ENCODE assay signal across 14 cellular contexts in the genomic region with DNA sequence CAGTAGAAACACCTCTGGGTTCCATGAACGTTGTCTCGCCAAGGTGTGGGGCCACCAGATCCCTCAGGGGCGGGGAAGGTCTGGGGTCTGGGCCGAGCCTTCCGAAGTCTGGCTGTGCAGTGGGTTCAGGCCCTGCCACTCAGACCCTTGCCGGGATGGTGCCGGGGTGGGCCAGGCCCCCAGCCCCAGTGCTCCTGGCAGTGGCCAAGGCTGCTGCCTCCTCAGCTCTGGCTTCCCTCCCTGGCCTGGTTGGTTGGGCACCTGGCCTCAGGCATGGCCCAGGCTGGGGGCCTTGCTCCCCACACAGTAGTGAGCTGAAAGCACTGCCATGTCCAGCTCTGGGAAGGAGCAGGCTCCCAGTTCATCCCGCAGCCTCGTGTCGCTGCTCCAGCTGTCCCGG. TPM values are rescaled to one million over a fixed set of nuclear protein-coding genes. Genes with fewer than 3 reads are reported as not detected.
DNase-seq lines count a peak whose midpoint lies in the region; ATAC-seq, FAIRE-seq and TF ChIP-seq lines count a peak whose summit lies in the region.
"Had no signal": no experiment of that assay in that cellular context is flagged by ENCODE, and none has a peak within 500 bp of the region (broad histone marks: within the 10 kb centered on the region; RNA-seq: fewer than 3 reads in every experiment).

No MANE protein-coding gene starts in this region.

- H3K9me3 ChIP-seq in A549 (no peaks in the 10 kb centered on the region), gastroesophageal sphincter (no peaks in the 10 kb centered on the region), skeletal muscle satellite cell (replicated peaks; ENCODE audit: low read length) (no peaks in the 10 kb centered on the region)
- H3K9me3 ChIP-seq: SJCRH30 had no signal

- TF ChIP-seq CTCF in A549 (IDR thresholded peaks at IDR 0.05) (no peak), VCaP (conservative IDR thresholded peaks at IDR 0.05) (no peak), gastroesophageal sphincter (IDR thresholded peaks at IDR 0.05) (no peak), GM23338 (conservative IDR thresholded peaks at IDR 0.05; ENCODE audit: low read depth in 2 of 2) (no peak)

- 81% methylated on average over 4 of the region's 11 CpGs for WGBS in A549 (ENCODE audit: missing lambda C conversion rate)
- no CpG with 5 or more reads among the region's 11 CpGs for WGBS in gastroesophageal sphincter (ENCODE audit: low coverage in 1 of 2), 2 donors

- no peaks in the 10 kb centered on the region for H3K79me2 ChIP-seq in GM23338 (replicated peaks; ENCODE audit: insufficient read depth)

- no peak overlapping the region for H3K4me3 Mint-ChIP-seq in GM23338
- H3K4me3 Mint-ChIP-seq: activated CD4-positive, alpha-beta memory T cell treated with anti-CD3 and anti-CD28 coated beads, Interleukin-2, amount 10 ng/mL, durations not matched to agents 7 days and 5 days had no signal

- H3K27me3 ChIP-seq in gastroesophageal sphincter (no peaks in the 10 kb centered on the region), skeletal muscle satellite cell (ENCODE audit: control insufficient read depth, insufficient read depth, low read length) (no peaks in the 10 kb centered on the region), GM23338 (ENCODE audit: insufficient read depth) (no peaks in the 10 kb centered on the region)
- H3K27me3 ChIP-seq: SJCRH30 had no signal

- H3K9ac ChIP-seq in skeletal muscle satellite cell (ENCODE audit: low read depth, low read length) = peak overlapping the region; percentile 66

- H3K9me3 Mint-ChIP-seq in GM23338 = no peaks in the 10 kb centered on the region
- H3K9me3 Mint-ChIP-seq: activated CD4-positive, alpha-beta memory T cell treated with anti-CD3 and anti-CD28 coated beads, Interleukin-2, amount 10 ng/mL, durations not matched to agents 7 days and 5 days had no signal

- CTCF ChIA-PET in A549 (lab: Yijun Ruan, JAX) = interaction anchor here (1.0 to 1.3 kb wide), 4 partner anchors 12 to 28 kb away, joined by 3 to 4 read pairs (median 4); no protein-coding TSS in a partner anchor

- H3F3A ChIP-seq in GM23338 (replicated peaks; ENCODE audit: low read depth) = no peaks in the 10 kb centered on the region

- POLR2A ChIA-PET in A549 (lab: Yijun Ruan, JAX) = no interaction called here

- no peak for TF ChIP-seq POLR2A in A549 (IDR thresholded peaks at IDR 0.05; ENCODE audit: low read length)
- TF ChIP-seq POLR2A in gastroesophageal sphincter (IDR thresholded peaks at IDR 0.05) = no peak
- no peak for TF ChIP-seq POLR2A in erythroblast (IDR thresholded peaks at IDR 0.05; ENCODE audit: low read length)

- DNase-seq in A549 (ENCODE audit: low read depth in 1 of 2, low spot score in 1 of 2) = no peak
- DNase-seq in activated CD4-positive, CD25-positive, alpha-beta regulatory T cell treated with anti-CD3 and anti-CD28 coated beads, Interleukin-2, amount 50 U/mL, for 72 hours = no peak
- DNase-seq in GM23338 (ENCODE audit: low spot score) = no peak
- DNase-seq in erythroblast (lab: John Stamatoyannopoulos, UW) = no peak
- DNase-seq in superior temporal gyrus (ENCODE audit: extremely low spot score) = no peak
- DNase-seq: activated CD4-positive, alpha-beta memory T cell treated with anti-CD3 and anti-CD28 coated beads, Interleukin-2, amount 10 ng/mL, durations not matched to agents 7 days and 5 days; activated gamma-delta T cell; foreskin melanocyte; NCI-H1105 treated with DMSO at 0.1 percent for 48 hours; occipital lobe; SJCRH30 had no signal

- no peaks in the 10 kb centered on the region for H3K4me1 Mint-ChIP-seq in GM23338
- H3K4me1 Mint-ChIP-seq: activated CD4-positive, alpha-beta memory T cell treated with anti-CD3 and anti-CD28 coated beads, Interleukin-2, amount 10 ng/mL, durations not matched to agents 7 days and 5 days had no signal

- TF ChIP-seq RAD21 in A549 (conservative IDR thresholded peaks at IDR 0.05 in 1 of 2, IDR thresholded peaks at IDR 0.05 in 1 of 2) = no peak

- H3K4me2 ChIP-seq in A549 (no peak overlapping the region), skeletal muscle satellite cell (ENCODE audit: low read length) (peak overlapping the region; percentile 2), GM23338 (no peak overlapping the region)

- H3K4me3 ChIP-seq in A549 (no peak overlapping the region), gastroesophageal sphincter (no peak overlapping the region), skeletal muscle satellite cell (ENCODE audit: low read length) (no peak overlapping the region), GM23338 (no peak overlapping the region)
- H3K4me3 ChIP-seq: SJCRH30 had no signal

- no peak overlapping the region for H2AFZ ChIP-seq in GM23338

- no peaks in the 10 kb centered on the region for H3K27me3 Mint-ChIP-seq in GM23338 (ENCODE audit: insufficient read depth, low read depth, poor library complexity)
- H3K27me3 Mint-ChIP-seq: activated CD4-positive, alpha-beta memory T cell treated with anti-CD3 and anti-CD28 coated beads, Interleukin-2, amount 10 ng/mL, durations not matched to agents 7 days and 5 days had no signal

- no peaks in the 10 kb centered on the region for H3K36me3 Mint-ChIP-seq in GM23338 (ENCODE audit: low read depth)

- no peak for ATAC-seq in A549
- ATAC-seq in gastroesophageal sphincter = no peak
- ATAC-seq in GM23338 = no peak

- H3K4me1 ChIP-seq in A549 (peaks cover 92% of the 10 kb centered on the region), gastroesophageal sphincter (peaks cover 6 to 100% (median 58%) of the 10 kb centered on the region in 3 donors), skeletal muscle satellite cell (ENCODE audit: control insufficient read depth, insufficient read depth, low read length) (peaks cover 99% of the 10 kb centered on the region), GM23338 (ENCODE audit: insufficient read depth) (no peaks in the 10 kb centered on the region)

- TF ChIP-seq EP300 in A549 (IDR thresholded peaks at IDR 0.05) = no peak
- no peak for TF ChIP-seq EP300 in gastroesophageal sphincter (IDR thresholded peaks at IDR 0.05)

- H4K20me1 ChIP-seq in GM23338 (replicated peaks; ENCODE audit: insufficient read depth) = no peaks in the 10 kb centered on the region

- peak overlapping the region; percentile 45 to 93; a peak in 4 of 6 replicates for H3K27ac ChIP-seq in A549
- peak overlapping the region; percentile 16; the same call in 1 of the 2 replicates for H3K27ac ChIP-seq in VCaP
- H3K27ac ChIP-seq in gastroesophageal sphincter = peak overlapping the region in 3 of 4 donors; percentile 80 to 97 (median 87)
- H3K27ac ChIP-seq in GM23338 (ENCODE audit: low read depth) = no peak overlapping the region
- H3K27ac ChIP-seq: SJCRH30 had no signal

- FAIRE-seq in A549 (lab: Jason Lieb, UNC) = no peak

- H3K36me3 ChIP-seq in gastroesophageal sphincter (peaks cover 0 to 97% of the 10 kb centered on the region in 2 donors), skeletal muscle satellite cell (ENCODE audit: insufficient read depth, low read length) (peaks cover 94% of the 10 kb centered on the region), GM23338 (ENCODE audit: insufficient read depth) (no peaks in the 10 kb centered on the region)

- no peaks in the 10 kb centered on the region for H3K9me2 ChIP-seq in GM23338 (ENCODE audit: insufficient read depth)

- H3K27ac Mint-ChIP-seq in GM23338 = no peak overlapping the region
- H3K27ac Mint-ChIP-seq: activated CD4-positive, alpha-beta memory T cell treated with anti-CD3 and anti-CD28 coated beads, Interleukin-2, amount 10 ng/mL, durations not matched to agents 7 days and 5 days had no signal

TF ChIP-seq in A549, 52 proteins besides CTCF, POLR2A, EP300 and RAD21 (continues in another document):
- no peak for TF ChIP-seq EHF (CRISPR knock-in tag; IDR thresholded peaks at IDR 0.05)
- no peak for TF ChIP-seq JUNB (IDR thresholded peaks at IDR 0.05)
- no peak for TF ChIP-seq HOXB13 (CRISPR knock-in tag; IDR thresholded peaks at IDR 0.05; ENCODE audit: low read depth)
- TF ChIP-seq KDM1A (IDR thresholded peaks at IDR 0.05; ENCODE audit: low read depth) = no peak
- TF ChIP-seq MYC (IDR thresholded peaks at IDR 0.05; ENCODE audit: borderline replicate concordance, low read length) = no peak
- no peak for TF ChIP-seq FOSL2 (IDR thresholded peaks at IDR 0.05)
- no peak for TF ChIP-seq FOSL2 (CRISPR knock-in tag; IDR thresholded peaks at IDR 0.05)
- no peak for TF ChIP-seq HDAC2 (IDR thresholded peaks at IDR 0.05)
- TF ChIP-seq CHD2 (IDR thresholded peaks at IDR 0.05; ENCODE audit: low read length, partially characterized antibody) = no peak
- TF ChIP-seq ZNF302 (CRISPR knock-in tag; IDR thresholded peaks at IDR 0.05) = no peak
- no peak for TF ChIP-seq RNF2 (IDR thresholded peaks at IDR 0.05; ENCODE audit: borderline replicate concordance, low read depth)

RNA-seq across cellular contexts. Expression of gene PPARA, which starts 48.2 kb away (rescaled TPM):
- polyA plus RNA-seq in A549 (2011; rRNA removed) (2.8 and 3.7 TPM in 2 replicates), A549 (2017; fragmentation: RNase III; extraction: RNeasy Plus Mini Kit Qiagen cat#74134 plus additional on column Dnase treatment) (2.4 to 2.7 TPM (median 2.6 TPM) in 3 replicates), GM23338 (2016; fragmentation: Nextera tagmentation; extraction: Ambion mirVana) (4.7 and 5.1 TPM in 2 replicates)
- polyA plus RNA-seq in A549 (2012; cell fraction: cytosol; rRNA removed) = 0.99 and 1.5 TPM in 2 replicates
- 0.36 and 0.67 TPM in 2 replicates for polyA plus RNA-seq in A549 (2012; cell fraction: nucleus; rRNA removed)
- 8.7 and 10.8 TPM in 2 replicates for polyA minus RNA-seq in A549 (2011; rRNA and poly(A)+ RNA removed)
- total RNA-seq in gastroesophageal sphincter = 10 to 100 TPM; 19.5 to 28.5 (median 26.9) TPM
- 9.0 and 14.2 TPM in 2 replicates for total RNA-seq in skeletal muscle satellite cell (2012; rRNA removed)
- total RNA-seq in GM23338 (2014; rRNA removed; shearing (Covaris generic)) = 6.0 and 12.6 TPM in 2 replicates
